ENCODE assay signal across 10 cellular contexts in the genomic region with DNA sequence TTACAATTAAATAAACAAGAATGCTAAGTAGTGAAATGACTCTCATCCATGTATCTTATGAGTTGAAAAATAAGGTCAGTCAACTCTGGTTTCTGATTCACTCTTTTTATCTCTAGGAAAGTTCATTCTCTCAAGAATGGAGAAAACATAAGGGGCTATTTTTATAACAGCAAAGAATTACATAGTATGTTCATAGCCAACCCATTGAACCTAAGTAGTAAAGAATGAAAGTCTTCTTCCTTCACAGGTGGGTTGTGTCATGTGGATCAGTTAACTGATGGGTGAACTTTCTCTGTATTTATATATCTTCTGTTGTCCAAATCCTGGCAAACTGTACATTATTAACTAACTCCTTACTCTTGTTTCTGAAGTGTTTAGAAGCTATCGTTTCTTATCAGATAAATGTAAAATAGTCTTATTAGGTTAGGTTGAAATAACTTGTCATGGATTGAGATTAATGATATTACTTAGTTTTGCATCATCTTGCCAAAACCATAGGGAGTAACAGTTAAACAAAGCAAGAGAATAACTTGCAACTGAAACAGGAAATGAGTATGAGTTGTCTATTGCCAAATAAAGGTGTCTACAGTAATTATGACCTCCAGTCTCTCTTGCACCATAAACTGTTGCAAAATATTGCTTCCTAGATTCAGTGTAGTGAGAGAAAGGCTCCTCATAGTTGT.
DNase-seq lines count a peak whose midpoint lies in the region; ATAC-seq and TF ChIP-seq lines count a peak whose summit lies in the region.
"Had no signal": no experiment of that assay in that cellular context is flagged by ENCODE, and none has a peak within 500 bp of the region (broad histone marks: within the 10 kb centered on the region; RNA-seq: fewer than 3 reads in every experiment).

No MANE protein-coding gene starts in this region.

- intact Hi-C loops in left lung (cut with DNase I): no loop called here

- H3K27ac ChIP-seq in left lung: no peak overlapping the region

- peak; percentile 15 for DNase-seq in astrocyte of the cerebellum (ENCODE audit: low read depth)
- no peak for DNase-seq in NCI-H82 treated with DMSO at 0.1 percent for 48 hours (lab: John Stamatoyannopoulos, UW; ENCODE audit: unreplicated experiment)
- no peak for DNase-seq in cerebellar cortex (ENCODE audit: low spot score)
- no peak for DNase-seq in left lobe of liver (ENCODE audit: low spot score)
- no peak for DNase-seq in left lung
- DNase-seq: activated B cell treated with CpG ODN at 0.5 μM for 24 hours, small intestine had no signal

- TF ChIP-seq CTCF in astrocyte of the cerebellum (IDR thresholded peaks at IDR 0.05; ENCODE audit: low read depth, low read length, missing control alignments): no peak
- TF ChIP-seq CTCF in left lung (IDR thresholded peaks at IDR 0.05): no peak

- peaks cover 0 to 25% of the 10 kb centered on the region in 2 donors for H3K9me3 ChIP-seq in left lung

- no peak overlapping the region for H3K4me3 ChIP-seq in astrocyte of the cerebellum (ENCODE audit: low read depth, low read length)
- H3K4me3 ChIP-seq in left lung: no peak overlapping the region

- no peaks in the 10 kb centered on the region for H3K36me3 ChIP-seq in left lung

- peaks cover 0 to 5% of the 10 kb centered on the region in 2 donors for H3K4me1 ChIP-seq in left lung

- ATAC-seq in GM18498 (IDR thresholded peaks at IDR 0.05; ENCODE audit: unreplicated experiment) (peak; percentile 79), GM21528 (IDR thresholded peaks at IDR 0.05; ENCODE audit: low FRiP score, unreplicated experiment) (peak; percentile 88), HG03469 (IDR thresholded peaks at IDR 0.05; ENCODE audit: unreplicated experiment) (peak; percentile 78), left lobe of liver (no peak), left lung (no peak)

- no peaks in the 10 kb centered on the region for H3K27me3 ChIP-seq in left lung

- in situ Hi-C loops in astrocyte of the cerebellum (cut with HindIII; ENCODE audit: low sequenced_read_pairs): no loop called here

Comparison
In these comparisons a context has a peak if more than half of its experiments do, and no peak if none do; other contexts are left out.
1. ATAC-seq: peak in GM18498 (single experiment), GM21528 (single experiment) and HG03469 (single experiment); none in left lobe of liver (single experiment) and left lung (single experiment).